Comparison of ENCODE assay signal across 25 cellular contexts in genomic region chr15:48317221-48317620, GRCh38.
"Had no signal": no experiment of that assay in that cellular context is flagged by ENCODE, and none has a peak within 500 bp of the region (broad histone marks: within the 10 kb centered on the region; RNA-seq: fewer than 3 reads in every experiment).

No MANE protein-coding gene starts in this region.

- H3K9me3 Mint-ChIP-seq: naive thymus-derived CD8-positive, alpha-beta T cell; nephron progenitor cell; type B pancreatic cell had no signal

- ATAC-seq: esophagus mucosa; heart right ventricle; left cardiac atrium; left lung; naive thymus-derived CD8-positive, alpha-beta T cell; sciatic nerve had no signal

- H3K4me3 ChIP-seq: dorsolateral prefrontal cortex, heart right ventricle, left lung, right atrium auricular region, smooth muscle cell, stomach, thyroid gland had no signal

- H3K4me3 Mint-ChIP-seq: naive thymus-derived CD8-positive, alpha-beta T cell; nephron progenitor cell; type B pancreatic cell had no signal

- H3K27me3 ChIP-seq: dorsolateral prefrontal cortex, heart right ventricle, left lung, right atrium auricular region, stomach, thyroid gland had no signal

- H3K36me3 ChIP-seq: heart right ventricle, left lung, right atrium auricular region, stomach, thyroid gland had no signal

- H3K27me3 Mint-ChIP-seq: progenitor cell of endocrine pancreas had no signal

- FAIRE-seq: colon, islet of Langerhans had no signal

- H3K36me3 Mint-ChIP-seq: naive thymus-derived CD8-positive, alpha-beta T cell; type B pancreatic cell had no signal

- H3K27ac Mint-ChIP-seq: naive thymus-derived CD8-positive, alpha-beta T cell; nephron progenitor cell; progenitor cell of endocrine pancreas; type B pancreatic cell had no signal

- DNase-seq: dorsolateral prefrontal cortex; effector CD4-positive, alpha-beta T cell; foreskin fibroblast; glutamatergic neuron; heart right ventricle; hippocampal formation; left cardiac atrium; left lung; naive thymus-derived CD8-positive, alpha-beta T cell; nephron progenitor cell; stimulated activated CD4-positive, alpha-beta T cell treated with anti-CD3 and anti-CD28 coated beads, Interleukin-12 subunit alpha, Interleukin-12 subunit beta, amount 100 ng/mL, for 4 hours; stimulated activated CD4-positive, alpha-beta T cell treated with anti-CD3 and anti-CD28 coated beads, Interleukin-1b, Interleukin-23, amount 100 ng/mL, for 48 hours; stimulated activated CD4-positive, alpha-beta T cell treated with anti-CD3 and anti-CD28 coated beads, Interleukin-4, amount 100 ng/mL, for 1 hour; stimulated activated CD8-positive, alpha-beta memory T cell treated with anti-CD3 and anti-CD28 coated beads, Interleukin-4, amount 100 ng/mL, for 48 hours; stimulated activated naive CD4-positive, alpha-beta T cell; stomach; thyroid gland had no signal
